19 cellular contexts compared by ENCODE assay signal in genomic region chr6:84350397-84350796, GRCh38.
A peak's percentile ranks its signal among the peaks of the same experiment; 100 is the strongest.
DNase-seq lines count a peak whose midpoint lies in the region; ATAC-seq and TF ChIP-seq lines count a peak whose summit lies in the region.
"Had no signal": no experiment of that assay in that cellular context is flagged by ENCODE, and none has a peak within 500 bp of the region (broad histone marks: within the 10 kb centered on the region; RNA-seq: fewer than 3 reads in every experiment).

No MANE protein-coding gene starts in this region.

- no peaks in the 10 kb centered on the region for H3K79me2 ChIP-seq in hepatocyte

- H3K9me3 ChIP-seq in hepatocyte (ENCODE audit: low read depth), result no peaks in the 10 kb centered on the region
- H3K9me3 ChIP-seq: BLaER1, MG63, SJSA1 had no signal

- H3K4me3 ChIP-seq in choroid plexus epithelial cell (ENCODE audit: low read depth, low read length), result no peak overlapping the region
- H3K4me3 ChIP-seq in hepatocyte, result no peak overlapping the region
- H3K4me3 ChIP-seq: BLaER1, MG63, PC-9, SJSA1 had no signal

- no peaks in the 10 kb centered on the region for H3K27me3 ChIP-seq in hepatocyte
- H3K27me3 ChIP-seq: BLaER1, MG63, SJSA1 had no signal

- TF ChIP-seq CTCF in choroid plexus epithelial cell (conservative IDR thresholded peaks at IDR 0.05; ENCODE audit: low read depth, low read length) (no peak), hepatocyte (IDR thresholded peaks at IDR 0.05; ENCODE audit: poor library complexity) (no peak)

- H3K36me3 ChIP-seq in hepatocyte (replicated peaks; ENCODE audit: insufficient read depth, low read depth), result no peaks in the 10 kb centered on the region
- H3K36me3 ChIP-seq: BLaER1, MG63, SJSA1 had no signal

- ATAC-seq in GM21529 (IDR thresholded peaks at IDR 0.05; ENCODE audit: unreplicated experiment) (no peak), GM21360 (IDR thresholded peaks at IDR 0.05; ENCODE audit: unreplicated experiment) (no peak), GM19023 (IDR thresholded peaks at IDR 0.05; ENCODE audit: unreplicated experiment) (no peak)
- ATAC-seq: CD8-positive, alpha-beta T cell had no signal

- H3K9me2 ChIP-seq in hepatocyte (replicated peaks; ENCODE audit: insufficient read depth), result no peaks in the 10 kb centered on the region

- H2AFZ ChIP-seq in hepatocyte, result no peak overlapping the region
- H2AFZ ChIP-seq: PC-9 had no signal

- DNase-seq in NCI-H146 (lab: John Stamatoyannopoulos, UW) (peak; percentile 4), NCI-H146 treated with DMSO at 0.1 percent for 48 hours (lab: John Stamatoyannopoulos, UW; ENCODE audit: unreplicated experiment) (no peak), choroid plexus epithelial cell (ENCODE audit: low read depth) (peak; percentile 63), hepatocyte (ENCODE audit: low spot score) (peak; percentile 11), stromal cell of bone marrow (ENCODE audit: low read depth) (peak; percentile 11)
- DNase-seq: 8988T; CD8-positive, alpha-beta T cell; DMS79; MG63; NCI-H1105; NCI-H187; NCI-H226; NCI-H524 treated with DMSO at 0.1 percent for 48 hours; PC-9 had no signal

- no peak overlapping the region for H3K4me2 ChIP-seq in hepatocyte
- H3K4me2 ChIP-seq: BLaER1, PC-9 had no signal

- H4K20me1 ChIP-seq in hepatocyte (ENCODE audit: insufficient read depth, poor library complexity, severe bottlenecking), result no peaks in the 10 kb centered on the region
- H4K20me1 ChIP-seq: BLaER1 had no signal

- H3K27ac ChIP-seq in hepatocyte, result no peak overlapping the region
- H3K27ac ChIP-seq: BLaER1, PC-9, SJSA1 had no signal

- H3K4me1 ChIP-seq in hepatocyte (ENCODE audit: insufficient read depth), result peaks cover 13% of the 10 kb centered on the region
- H3K4me1 ChIP-seq: BLaER1 had no signal
